In the genomic region with DNA sequence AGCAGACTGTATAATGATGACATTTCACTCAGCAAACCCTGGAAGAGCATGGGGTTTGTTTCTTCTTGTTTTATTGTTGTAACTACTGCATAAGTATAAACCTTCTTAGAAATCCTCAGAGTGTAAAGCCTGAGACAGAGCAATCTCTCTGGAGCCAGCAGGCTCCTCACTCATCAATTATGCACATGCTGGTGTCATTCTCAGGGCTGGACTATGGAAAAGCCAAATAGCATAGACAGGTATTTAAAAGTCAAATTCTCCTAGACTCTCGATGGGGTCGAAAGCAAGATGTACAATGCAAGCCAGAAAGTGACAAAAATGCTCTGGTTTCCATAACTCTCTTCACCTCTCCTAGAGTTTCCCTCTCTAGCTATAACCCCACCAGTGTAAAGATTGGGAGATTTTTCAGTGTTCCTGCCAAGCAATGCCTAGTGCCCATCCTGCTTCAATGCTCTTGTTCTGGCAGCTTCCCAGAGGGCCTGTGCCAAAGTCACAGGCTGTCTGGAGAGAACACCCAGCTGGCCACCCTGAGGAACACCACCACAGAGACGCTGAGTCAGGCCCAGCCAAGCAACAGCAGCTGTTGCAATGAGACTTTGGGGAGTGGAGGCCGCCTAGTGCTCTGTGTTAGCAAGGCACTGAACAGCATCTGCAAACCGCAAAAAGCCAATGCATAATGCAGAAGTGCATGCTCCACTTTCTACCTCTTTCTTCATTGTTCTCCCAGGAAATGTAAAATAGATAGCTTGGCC, we compare ENCODE assay signal across 8 cellular contexts.
DNase-seq lines count a peak whose midpoint lies in the region; ATAC-seq and TF ChIP-seq lines count a peak whose summit lies in the region.
"Had no signal": no experiment of that assay in that cellular context is flagged by ENCODE, and none has a peak within 500 bp of the region (broad histone marks: within the 10 kb centered on the region; RNA-seq: fewer than 3 reads in every experiment).

No MANE protein-coding gene starts in this region.

- H3K9me3 ChIP-seq in Karpas-422 (ENCODE audit: low read length), result no peaks in the 10 kb centered on the region
- no peaks in the 10 kb centered on the region for H3K9me3 ChIP-seq in esophagus muscularis mucosa

- no peaks in the 10 kb centered on the region for H3K9me3 Mint-ChIP-seq in endothelial cell (ENCODE audit: unreplicated experiment)
- H3K9me3 Mint-ChIP-seq: activated naive CD4-positive, alpha-beta T cell treated with anti-CD3 and anti-CD28 coated beads, Interleukin-2, amount 10 ng/mL, durations not matched to agents 7 days and 5 days had no signal

- H3K36me3 ChIP-seq in Karpas-422 (ENCODE audit: insufficient read depth, low read length) (no peaks in the 10 kb centered on the region), esophagus muscularis mucosa (no peaks in the 10 kb centered on the region)

- WGBS in esophagus muscularis mucosa, result 53% methylated on average over 5 of the region's 5 CpGs

- no peak overlapping the region for H3K27ac Mint-ChIP-seq in endothelial cell (ENCODE audit: unreplicated experiment)
- H3K27ac Mint-ChIP-seq: activated naive CD4-positive, alpha-beta T cell treated with anti-CD3 and anti-CD28 coated beads, Interleukin-2, amount 10 ng/mL, durations not matched to agents 7 days and 5 days had no signal

- H3K36me3 Mint-ChIP-seq in endothelial cell (ENCODE audit: low read depth, unreplicated experiment), result no peaks in the 10 kb centered on the region
- H3K36me3 Mint-ChIP-seq: activated naive CD4-positive, alpha-beta T cell treated with anti-CD3 and anti-CD28 coated beads, Interleukin-2, amount 10 ng/mL, durations not matched to agents 7 days and 5 days had no signal

- ATAC-seq in GM18517 (IDR thresholded peaks at IDR 0.05; ENCODE audit: unreplicated experiment), result no peak

- H3K9ac ChIP-seq in Karpas-422 (ENCODE audit: low read length), result peak overlapping the region; percentile 48

- no peaks in the 10 kb centered on the region for H3K9me2 ChIP-seq in Karpas-422 (replicated peaks; ENCODE audit: insufficient read depth, low read length)

- H3K27me3 ChIP-seq in Karpas-422 (ENCODE audit: low read length) (no peaks in the 10 kb centered on the region), esophagus muscularis mucosa (peaks cover 0 to 5% (median 0%) of the 10 kb centered on the region in 4 donors)

- no peaks in the 10 kb centered on the region for H3K79me2 ChIP-seq in Karpas-422 (ENCODE audit: low read length)

- no peaks in the 10 kb centered on the region for H3K27me3 Mint-ChIP-seq in endothelial cell (ENCODE audit: unreplicated experiment)

- TF ChIP-seq EP300 in esophagus muscularis mucosa (IDR thresholded peaks at IDR 0.05), result no peak

- peak overlapping the region; percentile 83 for H3K27ac ChIP-seq in Karpas-422 (ENCODE audit: low read length)
- H3K27ac ChIP-seq in esophagus muscularis mucosa (replicated peaks in 1 of 4), result no peak overlapping the region

- H3K4me3 Mint-ChIP-seq in endothelial cell (ENCODE audit: unreplicated experiment), result no peak overlapping the region
- H3K4me3 Mint-ChIP-seq: activated naive CD4-positive, alpha-beta T cell treated with anti-CD3 and anti-CD28 coated beads, Interleukin-2, amount 10 ng/mL, durations not matched to agents 7 days and 5 days had no signal

- no peak overlapping the region for H3K4me3 ChIP-seq in Karpas-422 (ENCODE audit: low read length)
- no peak overlapping the region for H3K4me3 ChIP-seq in esophagus muscularis mucosa

- peaks cover 10% of the 10 kb centered on the region for H3K4me1 Mint-ChIP-seq in endothelial cell (ENCODE audit: unreplicated experiment)

- TF ChIP-seq CTCF in esophagus muscularis mucosa (IDR thresholded peaks at IDR 0.05) (no peak), endothelial cell (IDR thresholded peaks at IDR 0.05; ENCODE audit: unreplicated experiment) (no peak)

- H3K4me2 ChIP-seq in Karpas-422 (ENCODE audit: low read depth, low read length, poor library complexity, severe bottlenecking), result peak overlapping the region; percentile 45

- peak; percentile 79 for DNase-seq in Karpas-422
- DNase-seq in NCI-H510A treated with DMSO at 0.1 percent for 48 hours (lab: John Stamatoyannopoulos, UW), result peak; percentile 56
- peak; percentile 72 for DNase-seq in esophagus muscularis mucosa (ENCODE audit: extremely low spot score)
- peak; percentile 67 for DNase-seq in pons (ENCODE audit: low spot score)
- no peak for DNase-seq in SIG-M5 treated with dmso at 0.1 percent for 504 hours (lab: John Stamatoyannopoulos, UW; ENCODE audit: unreplicated experiment)
- no peak for DNase-seq in endothelial cell (ENCODE audit: low spot score)
- DNase-seq: activated naive CD4-positive, alpha-beta T cell treated with anti-CD3 and anti-CD28 coated beads, Interleukin-2, amount 10 ng/mL, durations not matched to agents 7 days and 5 days had no signal

- H4K20me1 ChIP-seq in Karpas-422 (ENCODE audit: insufficient read depth, low read depth, low read length), result no peaks in the 10 kb centered on the region

- H3K4me1 ChIP-seq in Karpas-422 (ENCODE audit: low read length) (peaks cover 33% of the 10 kb centered on the region), esophagus muscularis mucosa (no peaks in the 10 kb centered on the region)

- TF ChIP-seq POLR2A in esophagus muscularis mucosa (IDR thresholded peaks at IDR 0.05; ENCODE audit: low read depth), result no peak

- H2AFZ ChIP-seq in Karpas-422 (ENCODE audit: low read length), result no peak overlapping the region

- intact Hi-C loops in esophagus muscularis mucosa (cut with DNase I), result no loop called here

Comparison
In these comparisons a context has a peak if more than half of its experiments do, and no peak if none do; other contexts are left out.
1. DNase-seq: peak in Karpas-422 (single experiment), NCI-H510A treated with DMSO at 0.1 percent for 48 hours (single experiment), esophagus muscularis mucosa (single experiment) and pons (single experiment); none in SIG-M5 treated with dmso at 0.1 percent for 504 hours (single experiment) and endothelial cell (single experiment).